In the genomic region with DNA sequence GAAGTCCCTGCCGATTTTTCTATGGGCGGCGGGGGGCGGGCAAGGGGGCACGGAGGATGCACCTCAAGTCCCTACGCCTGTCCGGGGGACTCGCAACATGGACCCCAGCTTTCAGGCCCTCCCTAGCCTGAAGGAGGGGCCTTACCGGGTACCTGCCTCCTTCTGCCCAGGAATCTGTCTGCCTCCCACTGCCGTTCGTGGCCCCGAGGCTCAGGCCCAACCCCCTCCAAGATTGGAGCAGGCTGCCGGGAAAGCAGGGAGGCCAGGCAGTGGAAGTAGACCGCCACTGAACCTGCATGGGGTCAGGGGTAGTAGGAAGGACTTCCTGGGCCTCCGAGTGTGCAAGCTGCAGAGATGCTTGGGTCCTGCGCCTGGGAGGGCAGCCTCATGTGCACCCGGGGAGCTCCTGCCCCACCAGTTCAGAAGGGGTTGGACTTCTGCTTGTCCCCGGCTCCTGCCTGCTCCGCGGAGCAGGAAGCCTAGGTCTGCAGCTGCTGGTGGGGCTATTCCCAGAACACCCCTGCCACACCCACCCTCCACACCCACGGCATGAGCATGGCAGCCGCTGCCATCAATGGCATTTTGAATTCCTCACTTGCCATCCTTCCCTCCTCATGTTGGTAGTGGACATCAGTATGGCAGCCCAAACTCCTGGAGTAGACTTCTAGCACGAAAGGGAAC, we compare ENCODE assay signal across 25 cellular contexts.
"Had no signal": no experiment of that assay in that cellular context is flagged by ENCODE, and none has a peak within 500 bp of the region (broad histone marks: within the 10 kb centered on the region; RNA-seq: fewer than 3 reads in every experiment).

No MANE protein-coding gene starts in this region.

- ATAC-seq: esophagus mucosa; gastroesophageal sphincter; heart left ventricle; natural killer cell; pancreas; stimulated activated naive B cell treated with anti-CD40 and anti-IgM and Interleukin-4, amounts not matched to agents 10 μg/mL and 1 μg/mL and 100 μg/mL, for 72 hours had no signal

- H3K4me3 ChIP-seq: dorsolateral prefrontal cortex, gastroesophageal sphincter, heart left ventricle, pancreas, right lobe of liver, transverse colon, vagina had no signal

- H3K36me3 Mint-ChIP-seq: stimulated activated naive B cell treated with anti-CD40 and anti-IgM and Interleukin-4, amounts not matched to agents 10 μg/mL and 1 μg/mL and 100 μg/mL, for 72 hours had no signal

- H3K27me3 ChIP-seq: dorsolateral prefrontal cortex, gastroesophageal sphincter, heart left ventricle, neutrophil, pancreas, right lobe of liver, transverse colon, vagina had no signal

- H3K27ac ChIP-seq: dorsolateral prefrontal cortex, epithelial cell of prostate, gastroesophageal sphincter, heart left ventricle, neutrophil, pancreas, right lobe of liver, transverse colon, vagina had no signal

- H3K27me3 Mint-ChIP-seq: progenitor cell of endocrine pancreas; stimulated activated naive B cell treated with anti-CD40 and anti-IgM and Interleukin-4, amounts not matched to agents 10 μg/mL and 1 μg/mL and 100 μg/mL, for 72 hours had no signal

- H3K9me3 ChIP-seq: gastroesophageal sphincter, heart left ventricle, neutrophil, pancreas, right lobe of liver, transverse colon, vagina had no signal

- H3K4me1 ChIP-seq: gastroesophageal sphincter, heart left ventricle, pancreas, right lobe of liver, vagina had no signal

- H3K4me1 Mint-ChIP-seq: immature natural killer cell; natural killer cell; stimulated activated naive B cell treated with anti-CD40 and anti-IgM and Interleukin-4, amounts not matched to agents 10 μg/mL and 1 μg/mL and 100 μg/mL, for 72 hours had no signal

- H3K9me3 Mint-ChIP-seq: stimulated activated naive CD8-positive, alpha-beta T cell treated with anti-CD3 and anti-CD28 coated beads, Interleukin-15, Interleukin-2, amounts not matched to agents 100 ng/mL and 50 ng/mL, for 24 hours had no signal

- H3K36me3 ChIP-seq: gastroesophageal sphincter, heart left ventricle, neutrophil, pancreas, right lobe of liver, transverse colon, vagina had no signal

- H3K4me3 Mint-ChIP-seq: endodermal cell; immature natural killer cell; natural killer cell; stimulated activated naive B cell treated with anti-CD40 and anti-IgM and Interleukin-4, amounts not matched to agents 10 μg/mL and 1 μg/mL and 100 μg/mL, for 72 hours; stimulated activated naive CD8-positive, alpha-beta T cell treated with anti-CD3 and anti-CD28 coated beads, Interleukin-15, Interleukin-2, amounts not matched to agents 100 ng/mL and 50 ng/mL, for 24 hours had no signal

- H3K27ac Mint-ChIP-seq: endodermal cell; immature natural killer cell; natural killer cell; progenitor cell of endocrine pancreas; stimulated activated naive B cell treated with anti-CD40 and anti-IgM and Interleukin-4, amounts not matched to agents 10 μg/mL and 1 μg/mL and 100 μg/mL, for 72 hours; stimulated activated naive CD8-positive, alpha-beta T cell treated with anti-CD3 and anti-CD28 coated beads, Interleukin-15, Interleukin-2, amounts not matched to agents 100 ng/mL and 50 ng/mL, for 24 hours had no signal

- DNase-seq: caudate nucleus; cerebellar nuclear complex; dorsolateral prefrontal cortex; effector CD8-positive, alpha-beta T cell; foreskin fibroblast; heart left ventricle; hippocampal formation; immature natural killer cell; islet precursor cell; natural killer cell; right lobe of liver; small intestine; stimulated activated CD4-positive, alpha-beta T cell treated with anti-CD3 and anti-CD28 coated beads, Interleukin-2, amount 100 ng/mL, for 24 hours; stimulated activated CD4-positive, alpha-beta T cell treated with anti-CD3 and anti-CD28 coated beads, Interleukin-4, amount 100 ng/mL, for 24 hours; stimulated activated naive B cell treated with anti-CD40 and anti-IgM and Interleukin-4, amounts not matched to agents 10 μg/mL and 1 μg/mL and 100 μg/mL, for 72 hours; transverse colon had no signal
